In the genomic region with DNA sequence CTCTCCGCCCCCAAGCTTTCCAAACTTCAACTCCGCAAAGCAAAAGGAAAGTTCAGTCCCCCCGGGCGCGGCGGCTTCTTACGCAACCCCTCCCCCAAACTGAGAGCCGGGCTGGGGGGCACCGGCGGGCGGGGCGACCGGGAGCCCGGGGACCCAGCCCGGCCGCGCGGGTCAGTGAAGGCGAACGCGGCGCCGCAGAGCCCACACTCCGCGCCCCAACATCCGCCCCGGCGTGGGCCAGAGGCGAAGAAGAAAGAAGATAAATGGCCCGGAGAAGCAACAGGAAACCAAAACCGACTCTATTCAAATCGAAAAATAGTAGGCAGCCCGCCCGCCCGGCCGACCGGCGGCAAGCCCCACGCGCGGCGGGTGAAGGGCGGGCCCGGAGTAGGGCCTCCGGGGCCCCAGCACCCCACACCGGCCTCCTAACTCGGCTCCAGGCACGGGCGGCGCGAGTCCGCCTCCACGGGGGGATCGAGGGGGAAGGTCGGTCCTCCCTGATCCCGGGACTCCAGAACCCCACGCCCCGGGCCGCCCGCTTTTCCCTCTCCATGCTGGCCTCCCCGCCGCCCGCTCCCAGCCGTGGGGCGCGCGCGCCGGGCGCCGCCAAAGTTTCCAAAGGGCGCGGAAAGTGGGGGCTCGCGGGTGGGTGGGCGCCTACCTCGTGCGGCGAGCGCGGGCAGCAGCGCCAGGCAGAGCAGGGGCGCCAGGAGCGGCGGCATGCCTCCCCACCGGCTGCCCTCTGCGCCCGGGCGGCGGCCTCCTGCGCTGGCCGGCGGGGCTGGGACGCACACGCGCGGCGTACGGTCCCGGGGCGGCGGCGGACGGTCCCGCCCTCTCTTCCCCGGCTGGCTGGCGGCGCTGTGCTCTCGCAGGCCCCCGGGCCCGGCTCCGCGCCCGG, we compare ENCODE assay signal across 8 cellular contexts. TPM values are rescaled to one million over a fixed set of nuclear protein-coding genes. Genes with fewer than 3 reads are reported as not detected.
DNase-seq lines count a peak whose midpoint lies in the region; ATAC-seq and TF ChIP-seq lines count a peak whose summit lies in the region.

No MANE protein-coding gene starts in this region.

- DNase-seq in CD4-positive, CD25-positive, alpha-beta regulatory T cell = peak; percentile 46 to 75 (median 66)
- DNase-seq in MG63 = peak; percentile 19
- peak; percentile 83 to 85 for DNase-seq in activated T-cell treated with anti-CD3 and anti-CD28 coated beads, Interleukin-2, amount 50 U/mL, for 48 hours
- DNase-seq in fibroblast of the aortic adventitia (ENCODE audit: low read depth) = no peak
- peak; percentile 57 for DNase-seq in retina
- DNase-seq in erythroblast (lab: John Stamatoyannopoulos, UW) = no peak
- DNase-seq in Kasumi-1 (lab: John Stamatoyannopoulos, UW) = no peak

- H3K9me3 ChIP-seq in CD4-positive, CD25-positive, alpha-beta regulatory T cell (ENCODE audit: control insufficient read depth in 2 of 2, low read length in 2 of 2) = no peaks in the 10 kb centered on the region
- no peaks in the 10 kb centered on the region for H3K9me3 ChIP-seq in MG63

- H3K4me1 ChIP-seq in CD4-positive, CD25-positive, alpha-beta regulatory T cell (ENCODE audit: control insufficient read depth, insufficient read depth, low read length, poor library complexity, severe bottlenecking) = peaks cover 56% of the 10 kb centered on the region

- peak; percentile 14 to 17 for ATAC-seq in CD4-positive, CD25-positive, alpha-beta regulatory T cell (ENCODE audit: low read depth in 2 of 2)
- peak; percentile 17 for ATAC-seq in GM21619 (IDR thresholded peaks at IDR 0.05; ENCODE audit: unreplicated experiment)

- no peaks in the 10 kb centered on the region for H3K27me3 Mint-ChIP-seq in CD4-positive, CD25-positive, alpha-beta regulatory T cell

- peaks cover 6% of the 10 kb centered on the region for H3K36me3 ChIP-seq in CD4-positive, CD25-positive, alpha-beta regulatory T cell (ENCODE audit: control insufficient read depth, insufficient read depth, low read length)
- no peaks in the 10 kb centered on the region for H3K36me3 ChIP-seq in MG63

- H3K27ac ChIP-seq in CD4-positive, CD25-positive, alpha-beta regulatory T cell (ENCODE audit: insufficient read depth, low read length, poor library complexity, severe bottlenecking) = peak overlapping the region; percentile 78

- no peaks in the 10 kb centered on the region for H3K36me3 Mint-ChIP-seq in CD4-positive, CD25-positive, alpha-beta regulatory T cell

- peak overlapping the region; percentile 72 for H3K4me3 ChIP-seq in CD4-positive, CD25-positive, alpha-beta regulatory T cell (ENCODE audit: low read depth, low read length)
- peak overlapping the region; percentile 65 for H3K4me3 ChIP-seq in MG63
- peak overlapping the region; percentile 71 for H3K4me3 ChIP-seq in fibroblast of the aortic adventitia (ENCODE audit: low read depth, low read length)

- peak overlapping the region; percentile 20 to 71 (median 20) for H3K27ac Mint-ChIP-seq in CD4-positive, CD25-positive, alpha-beta regulatory T cell

- TF ChIP-seq POLR2A in erythroblast (IDR thresholded peaks at IDR 0.05; ENCODE audit: low read length) = no peak

- H3K4me1 Mint-ChIP-seq in CD4-positive, CD25-positive, alpha-beta regulatory T cell = peaks cover 0 to 46% (median 14%) of the 10 kb centered on the region in 4 donors

- no peak for TF ChIP-seq CTCF in fibroblast of the aortic adventitia (IDR thresholded peaks at IDR 0.05; ENCODE audit: insufficient read depth, low read length)

- H3K4me3 Mint-ChIP-seq in CD4-positive, CD25-positive, alpha-beta regulatory T cell = peak overlapping the region; percentile 76 to 91 (median 89)

- H3K9me3 Mint-ChIP-seq in CD4-positive, CD25-positive, alpha-beta regulatory T cell = no peaks in the 10 kb centered on the region

- no peaks in the 10 kb centered on the region for H3K27me3 ChIP-seq in CD4-positive, CD25-positive, alpha-beta regulatory T cell (ENCODE audit: control insufficient read depth, insufficient read depth, low read length)
- H3K27me3 ChIP-seq in MG63 = no peaks in the 10 kb centered on the region

RNA-seq across cellular contexts. Expression of gene NOTCH1, which starts 0.5 kb away (rescaled TPM):
- 52.3 TPM for total RNA-seq in CD4-positive, CD25-positive, alpha-beta regulatory T cell
- 1 to 10 TPM; 1.2 to 1.7 (median 1.5) TPM for polyA plus RNA-seq in CD4-positive, CD25-positive, alpha-beta regulatory T cell
- 4.4 and 4.7 TPM in 2 replicates for total RNA-seq in MG63 (2014; rRNA removed; shearing (Covaris generic); ENCODE audit: low replicate concordance)
- total RNA-seq in fibroblast of the aortic adventitia (ENCODE audit: low replicate concordance) = 8.8 and 8.9 TPM in 2 replicates

Comparison
In these comparisons a context has a peak if more than half of its experiments do, and no peak if none do; other contexts are left out.
1. DNase-seq: peak in CD4-positive, CD25-positive, alpha-beta regulatory T cell (3 of 3), MG63 (single experiment), activated T-cell treated with anti-CD3 and anti-CD28 coated beads, Interleukin-2, amount 50 U/mL, for 48 hours (2 of 2) and retina (single experiment); none in fibroblast of the aortic adventitia (single experiment), erythroblast (0 of 2) and Kasumi-1 (0 of 2).
2. Peak in every context shown above with its lines, with median percentiles within 50 percentile points of each other: H3K4me3 ChIP-seq.